8 cellular contexts compared by ENCODE assay signal in the genomic region with DNA sequence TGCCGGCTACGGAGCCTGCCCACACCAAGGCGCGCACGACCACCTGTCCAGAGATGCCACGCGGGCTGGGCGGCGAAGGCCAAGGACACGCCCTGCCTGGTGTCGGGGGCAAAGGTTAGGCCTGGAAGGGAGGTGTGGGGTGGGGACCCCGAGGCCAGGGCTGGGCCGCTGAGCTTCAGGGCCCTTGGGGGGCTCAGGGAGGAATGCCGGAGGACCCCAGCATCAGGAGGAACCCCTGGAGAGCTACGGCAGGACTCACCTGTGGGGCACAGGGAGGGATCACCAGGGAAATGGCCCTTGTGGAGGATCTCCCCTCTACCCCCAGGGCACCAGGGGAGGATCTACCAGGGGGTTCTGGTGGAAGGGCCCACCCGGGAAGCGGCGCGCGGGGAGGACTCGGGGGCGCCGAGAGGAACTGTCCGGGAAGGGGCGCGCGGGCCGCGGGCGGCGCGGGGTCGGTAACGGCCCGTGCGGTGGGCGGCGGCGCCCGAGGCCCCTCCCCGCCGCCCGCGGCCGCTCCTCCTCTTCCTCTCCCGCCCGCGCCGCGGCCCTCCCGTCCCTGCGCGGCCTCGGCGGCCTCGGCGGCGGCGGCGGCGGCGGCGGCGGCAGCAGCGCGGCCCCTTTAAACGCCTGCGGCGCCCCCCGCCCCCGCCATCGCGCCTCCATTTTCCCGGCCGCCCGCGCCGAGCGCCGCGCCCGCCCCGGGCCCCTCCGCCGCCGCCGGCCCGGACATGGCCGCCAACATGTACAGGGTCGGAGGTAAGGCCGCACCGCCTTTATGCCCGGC. TPM values are rescaled to one million over a fixed set of nuclear protein-coding genes. Genes with fewer than 3 reads are reported as not detected.
DNase-seq lines count a peak whose midpoint lies in the region; ATAC-seq, FAIRE-seq and TF ChIP-seq lines count a peak whose summit lies in the region.
"Had no signal": no experiment of that assay in that cellular context is flagged by ENCODE, and none has a peak within 500 bp of the region (broad histone marks: within the 10 kb centered on the region; RNA-seq: fewer than 3 reads in every experiment).

A gene (plus strand): TSS at position 523 of the 787 bp plus-strand sequence. CDS start 209 bp downstream, at position 732.

- H3K36me3 Mint-ChIP-seq in astrocyte (ENCODE audit: low read depth, unreplicated experiment), result peaks cover 4% of the 10 kb centered on the region

- H3K9me3 ChIP-seq in astrocyte (ENCODE audit: insufficient read depth, low read depth, low read length) (no peaks in the 10 kb centered on the region), hepatocyte (ENCODE audit: low read depth) (no peaks in the 10 kb centered on the region), sigmoid colon (no peaks in the 10 kb centered on the region)

- H3K27me3 Mint-ChIP-seq in astrocyte (ENCODE audit: low read depth, unreplicated experiment), result peaks cover 3% of the 10 kb centered on the region

- ATAC-seq in HG03045 (IDR thresholded peaks at IDR 0.05; ENCODE audit: unreplicated experiment) (peak; percentile 51), SK-N-SH treated with all-trans-retinoic acid at 6 μM for 48 hours (peak; percentile 21; the same call in 2 of the 3 replicates), HG03135 (IDR thresholded peaks at IDR 0.05; ENCODE audit: unreplicated experiment) (no peak)

- peaks cover 51% of the 10 kb centered on the region for H3K79me2 ChIP-seq in astrocyte (ENCODE audit: insufficient read depth, low read length)
- H3K79me2 ChIP-seq in hepatocyte, result peaks cover 49% of the 10 kb centered on the region

- H3K4me1 Mint-ChIP-seq in astrocyte (ENCODE audit: low read depth, unreplicated experiment), result peaks cover 6% of the 10 kb centered on the region

- H3K4me3 ChIP-seq in astrocyte (ENCODE audit: insufficient read depth, low read depth, low read length) (peak within 1 kb of the TSS; percentile 81), hepatocyte (peak within 1 kb of the TSS; percentile 87), sigmoid colon (peak within 1 kb of the TSS; percentile 73 to 84 (median 78))

- H3K9me2 ChIP-seq in hepatocyte (replicated peaks; ENCODE audit: insufficient read depth), result no peaks in the 10 kb centered on the region

- no peak for TF ChIP-seq CTCF in astrocyte (IDR thresholded peaks at IDR 0.05; ENCODE audit: insufficient read depth, low read depth, low read length)
- no peak for TF ChIP-seq CTCF in hepatocyte (IDR thresholded peaks at IDR 0.05; ENCODE audit: poor library complexity)
- no peak for TF ChIP-seq CTCF in sigmoid colon (IDR thresholded peaks at IDR 0.05)

- H3K4me1 ChIP-seq in astrocyte (ENCODE audit: insufficient read depth, low read length), result peaks cover 22% of the 10 kb centered on the region
- H3K4me1 ChIP-seq in hepatocyte (ENCODE audit: insufficient read depth), result peaks cover 18% of the 10 kb centered on the region
- peaks cover 0 to 53% (median 49%) of the 10 kb centered on the region in 4 donors for H3K4me1 ChIP-seq in sigmoid colon

- TF ChIP-seq EP300 in sigmoid colon (IDR thresholded peaks at IDR 0.05), result no peak

- FAIRE-seq in GM12892 (lab: Jason Lieb, UNC) (peak; percentile 81), astrocyte (lab: Jason Lieb, UNC) (no peak)
- FAIRE-seq: islet of Langerhans had no signal

- WGBS in hepatocyte (ENCODE audit: low lambda C conversion rate, missing lambda C conversion rate), result 29% methylated on average over 14 of the region's 93 CpGs
- 1 to 3% methylated on average over 93 of the region's 93 CpGs for WGBS in sigmoid colon, 2 donors

- no peaks in the 10 kb centered on the region for H3K27me3 ChIP-seq in astrocyte (ENCODE audit: insufficient read depth, low read length)
- no peaks in the 10 kb centered on the region for H3K27me3 ChIP-seq in hepatocyte
- no peaks in the 10 kb centered on the region for H3K27me3 ChIP-seq in sigmoid colon

- H3K9ac ChIP-seq in astrocyte (ENCODE audit: low read length), result peak within 1 kb of the TSS; percentile 89

- TF ChIP-seq POLR2A in GM12892 (IDR thresholded peaks at IDR 0.05; ENCODE audit: low read depth, low read length) (no peak), sigmoid colon (IDR thresholded peaks at IDR 0.05) (no peak)

- H3K9me3 Mint-ChIP-seq in astrocyte (ENCODE audit: unreplicated experiment), result no peaks in the 10 kb centered on the region

- peak within 1 kb of the TSS; percentile 95 for H2AFZ ChIP-seq in astrocyte (ENCODE audit: low read depth, low read length)
- peak within 1 kb of the TSS; percentile 97 for H2AFZ ChIP-seq in hepatocyte

- H3K27ac Mint-ChIP-seq in astrocyte (ENCODE audit: unreplicated experiment), result peak within 1 kb of the TSS; percentile 53

- H3K36me3 ChIP-seq in astrocyte (ENCODE audit: insufficient read depth, low read length) (no peaks in the 10 kb centered on the region), hepatocyte (replicated peaks; ENCODE audit: insufficient read depth, low read depth) (no peaks in the 10 kb centered on the region), sigmoid colon (no peaks in the 10 kb centered on the region)

- H3K4me2 ChIP-seq in astrocyte (ENCODE audit: low read length) (peak within 1 kb of the TSS; percentile 98), hepatocyte (peak within 1 kb of the TSS; percentile 98)

- intact Hi-C loops in sigmoid colon (cut with DNase I), result loop anchor here (2.0 to 5.0 kb wide), 2 partner anchors 71 to 107 kb away; a partner anchor contains a TSS

- peak within 1 kb of the TSS; percentile 92 for H3K4me3 Mint-ChIP-seq in astrocyte (ENCODE audit: unreplicated experiment)

- peaks cover 36% of the 10 kb centered on the region for H4K20me1 ChIP-seq in astrocyte (ENCODE audit: insufficient read depth, low read length)
- H4K20me1 ChIP-seq in hepatocyte (ENCODE audit: insufficient read depth, poor library complexity, severe bottlenecking), result peaks cover 18% of the 10 kb centered on the region

- H3K27ac ChIP-seq in astrocyte (ENCODE audit: low read depth, low read length) (peak within 1 kb of the TSS; percentile 53), hepatocyte (peak within 1 kb of the TSS; percentile 69), sigmoid colon (peak within 1 kb of the TSS; percentile 74 to 84 (median 81))

- DNase-seq in GM12892 (ENCODE audit: insufficient read length), result peak; percentile 79
- no peak for DNase-seq in astrocyte (ENCODE audit: low read depth)
- peak; percentile 77 for DNase-seq in hepatocyte (ENCODE audit: low spot score)
- no peak for DNase-seq in sigmoid colon

TF ChIP-seq in SK-N-SH treated with all-trans-retinoic acid at 6 μM for 48 hours, 23 proteins besides CTCF, POLR2A, EP300 and RAD21:
- TF ChIP-seq ZNF70 (CRISPR knock-in tag; IDR thresholded peaks at IDR 0.05) (no peak), TCF4 (CRISPR knock-in tag; IDR thresholded peaks at IDR 0.05; ENCODE audit: borderline replicate concordance) (no peak)

RNA-seq across cellular contexts. Expression of the gene that starts here (rescaled TPM):
- 24.6 TPM for polyA plus RNA-seq in GM12892 (2012; ENCODE audit: missing spikeins)
- total RNA-seq in astrocyte (93.7 and 111 TPM in 2 replicates), hepatocyte (33.3 and 48.1 TPM in 2 replicates), sigmoid colon (10 to 100 TPM; 25.7 to 92.8 (median 46.1) TPM)
- polyA plus RNA-seq in hepatocyte (52.7 and 72.4 TPM in 2 replicates), sigmoid colon (10 to 100 TPM; 14.3 to 70.7 (median 18.6) TPM)

Comparison
In these comparisons a context has a peak if more than half of its experiments do, and no peak if none do; other contexts are left out.
1. DNase-seq: peak in GM12892 (single experiment) and hepatocyte (single experiment); none in astrocyte (single experiment) and sigmoid colon (single experiment).
2. Peak in every context shown above with its lines, with median percentiles within 50 percentile points of each other: H3K27ac ChIP-seq and H3K4me3 ChIP-seq.